9 cellular contexts compared by ENCODE assay signal in the genomic region with DNA sequence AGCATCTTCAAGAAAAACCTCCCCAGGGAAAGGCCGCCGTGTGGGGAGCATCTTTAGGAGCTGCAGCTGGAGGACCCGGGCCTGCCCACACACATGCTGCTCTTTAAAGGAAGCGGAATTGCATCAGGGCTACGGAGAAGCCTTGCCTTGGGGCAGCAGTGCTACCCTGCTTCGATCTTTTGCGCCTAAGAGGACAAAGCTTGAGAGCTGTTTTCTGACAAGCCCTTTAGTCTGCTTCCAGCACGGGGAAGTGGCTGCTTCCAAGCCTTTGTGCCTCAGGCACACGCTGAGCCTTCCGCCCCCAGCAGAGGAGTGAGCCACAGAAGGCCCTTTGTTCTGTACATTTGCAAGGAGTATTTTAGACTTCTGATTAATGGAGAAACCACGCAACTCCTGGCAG. TPM values are rescaled to one million over a fixed set of nuclear protein-coding genes. Genes with fewer than 3 reads are reported as not detected.
DNase-seq lines count a peak whose midpoint lies in the region; ATAC-seq and TF ChIP-seq lines count a peak whose summit lies in the region.
"Had no signal": no experiment of that assay in that cellular context is flagged by ENCODE, and none has a peak within 500 bp of the region (broad histone marks: within the 10 kb centered on the region; RNA-seq: fewer than 3 reads in every experiment).

No MANE protein-coding gene starts in this region.

- H3K79me1 ChIP-seq in H9 (ENCODE audit: insufficient read depth, low read depth, low read length, poor library complexity, severe bottlenecking) = no peaks in the 10 kb centered on the region

- H3K27ac Mint-ChIP-seq in H9 = peak overlapping the region; percentile 72 to 95 (median 93)
- H3K27ac Mint-ChIP-seq in activated CD4-positive, alpha-beta T cell treated with anti-CD3 and anti-CD28 coated beads for 36 hours = no peak overlapping the region
- H3K27ac Mint-ChIP-seq: activated naive CD4-positive, alpha-beta T cell treated with anti-CD3 and anti-CD28 coated beads, Interleukin-2, amount 50 U/mL, for 24 hours had no signal

- no peak overlapping the region for H2BK120ac ChIP-seq in H9 (ENCODE audit: low read depth, low read length, poor library complexity, severe bottlenecking)

- no peak overlapping the region for H3K14ac ChIP-seq in H9 (ENCODE audit: insufficient read depth, low read length)

- H3K9ac ChIP-seq in H9 (ENCODE audit: extremely low read depth, insufficient read length, low read length) = no peak overlapping the region

- no peaks in the 10 kb centered on the region for H3K79me2 ChIP-seq in H9 (ENCODE audit: insufficient read depth, low read length)
- H3K79me2 ChIP-seq in OCI-LY7 (ENCODE audit: insufficient read depth, low read depth, low read length) = no peaks in the 10 kb centered on the region

- intact Hi-C loops in OCI-LY7 (cut with micrococcal nuclease; ENCODE audit: unreplicated experiment) = loop anchor here (2.0 kb wide), 1 partner anchor 31 kb away; no protein-coding TSS in a partner anchor
- intact Hi-C loops in activated CD4-positive, alpha-beta T cell treated with anti-CD3 and anti-CD28 coated beads for 36 hours (cut with DNase I, micrococcal nuclease) = no loop called here

- H3K23me2 ChIP-seq in H9 (ENCODE audit: insufficient read length, low read depth, low read length, poor library complexity, severe bottlenecking) = no peaks in the 10 kb centered on the region

- H3K4me1 ChIP-seq in H9 (ENCODE audit: insufficient read depth, low read length) (no peaks in the 10 kb centered on the region), OCI-LY7 (ENCODE audit: insufficient read depth, low read length, poor library complexity, severe bottlenecking) (peaks cover 40% of the 10 kb centered on the region)

- CTCF ChIA-PET in OCI-LY7 (lab: Charles Lee; ENCODE audit: unreplicated experiment) = no interaction called here
- CTCF ChIA-PET in activated CD4-positive, alpha-beta T cell treated with anti-CD3 and anti-CD28 coated beads for 36 hours (lab: Charles Lee) = interaction anchor here (1.0 kb wide), 1 partner anchor 111 kb away, joined by 3 read pairs; no protein-coding TSS in a partner anchor

- H3K23ac ChIP-seq in H9 (ENCODE audit: insufficient read length, low read depth, low read length) = no peak overlapping the region

- no peak overlapping the region for H3K18ac ChIP-seq in H9 (ENCODE audit: insufficient read length, low read depth, low read length)

- H3K9me3 ChIP-seq in H9 (ENCODE audit: control insufficient read depth, low read depth, low read length) = no peaks in the 10 kb centered on the region
- no peaks in the 10 kb centered on the region for H3K9me3 ChIP-seq in OCI-LY7 (ENCODE audit: low read length)

- no peaks in the 10 kb centered on the region for H3K9me2 ChIP-seq in OCI-LY7 (ENCODE audit: insufficient read depth, low read length)

- H3K56ac ChIP-seq in H9 (ENCODE audit: insufficient read length, low read depth, low read length) = no peak overlapping the region

- H2AK5ac ChIP-seq in H9 (ENCODE audit: insufficient read length, low read length) = no peak overlapping the region

- H2BK5ac ChIP-seq in H9 (ENCODE audit: insufficient read length, low read length) = no peak overlapping the region

- H3T11ph ChIP-seq in H9 (ENCODE audit: low read length) = no peak overlapping the region

- H3K27me3 ChIP-seq in H9 (ENCODE audit: insufficient read depth, low read length) = no peaks in the 10 kb centered on the region; the same call in 1 of the 2 replicates

- no peak overlapping the region for H3K4ac ChIP-seq in H9 (ENCODE audit: low read depth, low read length)

- H2AFZ ChIP-seq in H9 (ENCODE audit: low read length) (no peak overlapping the region), OCI-LY7 (ENCODE audit: low read length) (peak overlapping the region; percentile 0; the same call in 1 of the 2 replicates)

- ATAC-seq in GM18517 (IDR thresholded peaks at IDR 0.05; ENCODE audit: unreplicated experiment) (no peak), HG02571 (IDR thresholded peaks at IDR 0.05; ENCODE audit: unreplicated experiment) (no peak), GM18498 (IDR thresholded peaks at IDR 0.05; ENCODE audit: unreplicated experiment) (no peak)
- no peak for ATAC-seq in activated CD4-positive, alpha-beta T cell treated with anti-CD3 and anti-CD28 coated beads for 36 hours

- peaks cover 11% of the 10 kb centered on the region for H3K36me3 ChIP-seq in OCI-LY7 (ENCODE audit: insufficient read depth, low read length)

- H3K27ac ChIP-seq in H9 (ENCODE audit: insufficient read length, low read depth, low read length) (no peak overlapping the region), OCI-LY7 (ENCODE audit: low read depth, low read length, poor library complexity, severe bottlenecking) (peak overlapping the region; percentile 73)

- H4K8ac ChIP-seq in H9 (replicated peaks; ENCODE audit: insufficient read length, low read depth, low read length) = no peak overlapping the region

- BruUV-seq in OCI-LY7 (replicated peaks; lab: Mats Ljungman, UMichigan) = no TSS peak

- H2BK12ac ChIP-seq in H9 (ENCODE audit: insufficient read length, low read depth, low read length) = no peak overlapping the region

- H2BK20ac ChIP-seq in H9 (ENCODE audit: low read depth, low read length, poor library complexity, severe bottlenecking) = no peak overlapping the region

- H4K91ac ChIP-seq in H9 (ENCODE audit: insufficient read length, low read depth, low read length) = no peak overlapping the region

- no peak overlapping the region for H2BK15ac ChIP-seq in H9 (ENCODE audit: low read depth, low read length)

- H3K9me3 Mint-ChIP-seq in H9 = no peaks in the 10 kb centered on the region
- H3K9me3 Mint-ChIP-seq in activated CD4-positive, alpha-beta T cell treated with anti-CD3 and anti-CD28 coated beads for 36 hours (ENCODE audit: low read depth) = no peaks in the 10 kb centered on the region
- H3K9me3 Mint-ChIP-seq: activated naive CD4-positive, alpha-beta T cell treated with anti-CD3 and anti-CD28 coated beads, Interleukin-2, amount 50 U/mL, for 24 hours had no signal

- no peaks in the 10 kb centered on the region for H3K27me3 Mint-ChIP-seq in H9 (ENCODE audit: low read depth)
- no peaks in the 10 kb centered on the region for H3K27me3 Mint-ChIP-seq in activated CD4-positive, alpha-beta T cell treated with anti-CD3 and anti-CD28 coated beads for 36 hours
- H3K27me3 Mint-ChIP-seq: activated naive CD4-positive, alpha-beta T cell treated with anti-CD3 and anti-CD28 coated beads, Interleukin-2, amount 50 U/mL, for 24 hours had no signal

- DNase-seq in H9 = peak; percentile 48
- no peak for DNase-seq in OCI-LY7 (ENCODE audit: low spot score)
- DNase-seq in fibroblast of pulmonary artery (ENCODE audit: low read depth) = peak; percentile 72
- peak; percentile 93 for DNase-seq in pons (ENCODE audit: low spot score)
- no peak for DNase-seq in activated CD4-positive, alpha-beta T cell treated with anti-CD3 and anti-CD28 coated beads for 36 hours

- no peak overlapping the region for H4K5ac ChIP-seq in H9 (ENCODE audit: insufficient read length, low read depth, low read length)

- peaks cover 19% of the 10 kb centered on the region in 2 experiments for H3K4me1 Mint-ChIP-seq in H9
- peaks cover 6% of the 10 kb centered on the region for H3K4me1 Mint-ChIP-seq in activated CD4-positive, alpha-beta T cell treated with anti-CD3 and anti-CD28 coated beads for 36 hours
- H3K4me1 Mint-ChIP-seq: activated naive CD4-positive, alpha-beta T cell treated with anti-CD3 and anti-CD28 coated beads, Interleukin-2, amount 50 U/mL, for 24 hours had no signal

- no CpG with 5 or more reads among the region's 11 CpGs for WGBS in H9 (ENCODE audit: extremely low coverage, insufficient read length, low lambda C conversion rate)

- H4K20me1 ChIP-seq in H9 (ENCODE audit: control insufficient read depth, insufficient read depth, insufficient read length) = no peaks in the 10 kb centered on the region
- no peaks in the 10 kb centered on the region for H4K20me1 ChIP-seq in OCI-LY7 (ENCODE audit: insufficient read depth, low read length)

- TF ChIP-seq CTCF in H9 (conservative IDR thresholded peaks at IDR 0.05) = no peak
- no peak for TF ChIP-seq CTCF in OCI-LY7 (conservative IDR thresholded peaks at IDR 0.05; ENCODE audit: low read length)
- no peak for TF ChIP-seq CTCF in fibroblast of pulmonary artery (IDR thresholded peaks at IDR 0.05; ENCODE audit: low read length, missing control alignments)

- peaks cover 1 to 16% (median 7%) of the 10 kb centered on the region in 3 experiments; a peak in 4 of 7 replicates for H3K36me3 Mint-ChIP-seq in H9 (ENCODE audit: insufficient read depth in 1 of 3, low read depth in 3 of 3)
- H3K36me3 Mint-ChIP-seq in activated CD4-positive, alpha-beta T cell treated with anti-CD3 and anti-CD28 coated beads for 36 hours (ENCODE audit: low read depth) = peaks cover 6% of the 10 kb centered on the region

- H3K4me3 Mint-ChIP-seq in H9 = no peak overlapping the region
- no peak overlapping the region for H3K4me3 Mint-ChIP-seq in activated CD4-positive, alpha-beta T cell treated with anti-CD3 and anti-CD28 coated beads for 36 hours
- H3K4me3 Mint-ChIP-seq: activated naive CD4-positive, alpha-beta T cell treated with anti-CD3 and anti-CD28 coated beads, Interleukin-2, amount 50 U/mL, for 24 hours had no signal

- no peak overlapping the region for H3K4me2 ChIP-seq in H9 (ENCODE audit: insufficient read depth, insufficient read length, low read length)
- peak overlapping the region; percentile 58 for H3K4me2 ChIP-seq in OCI-LY7 (ENCODE audit: low read length)

- peak overlapping the region; percentile 14 for H3K4me3 ChIP-seq in OCI-LY7 (ENCODE audit: low read depth, low read length, poor library complexity, severe bottlenecking)
- H3K4me3 ChIP-seq in fibroblast of pulmonary artery (replicated peaks; ENCODE audit: low read depth, low read length) = no peak overlapping the region

- POLR2A ChIA-PET in OCI-LY7 (lab: Charles Lee) = interaction anchor here (0.8 kb wide), 1 partner anchor 103 kb away, joined by 3 read pairs; no protein-coding TSS in a partner anchor
- POLR2A ChIA-PET in activated CD4-positive, alpha-beta T cell treated with anti-CD3 and anti-CD28 coated beads for 36 hours (lab: Charles Lee) = no interaction called here

RNA-seq across cellular contexts. Expression of gene COA8, which starts 31.5 kb away (rescaled TPM):
- 43.2 and 45.5 TPM in 2 replicates for total RNA-seq in H9 (2021)
- total RNA-seq in OCI-LY7 (2014; rRNA removed; shearing (Covaris generic)) = 18.2 and 18.7 TPM in 2 replicates
- total RNA-seq in OCI-LY7 (2022) = 33.0 and 38.9 TPM in 2 replicates
- 10 to 100 TPM; 39.6 to 41.7 TPM for total RNA-seq in activated CD4-positive, alpha-beta T cell treated with anti-CD3 and anti-CD28 coated beads for 36 hours

RNA-seq across cellular contexts. Expression of gene BAG5, which starts 31.8 kb away (rescaled TPM):
- total RNA-seq in H9 (2021) = 38.0 and 40.9 TPM in 2 replicates
- 26.1 and 29.2 TPM in 2 replicates for total RNA-seq in OCI-LY7 (2014; rRNA removed; shearing (Covaris generic))
- 36.3 and 38.7 TPM in 2 replicates for total RNA-seq in OCI-LY7 (2022)
- 10 to 100 TPM; 24.2 to 25.1 TPM for total RNA-seq in activated CD4-positive, alpha-beta T cell treated with anti-CD3 and anti-CD28 coated beads for 36 hours

RNA-seq across cellular contexts. Expression of gene KLC1, which starts 34.7 kb away (rescaled TPM):
- 135 and 143 TPM in 2 replicates for total RNA-seq in H9 (2021)
- 157 and 204 TPM in 2 replicates for total RNA-seq in OCI-LY7 (2014; rRNA removed; shearing (Covaris generic))
- 142 and 147 TPM in 2 replicates for total RNA-seq in OCI-LY7 (2022)
- 100 to 1,000 TPM in 1 of 2 experiments, 10 to 100 TPM in 1; 97.4 to 113 TPM for total RNA-seq in activated CD4-positive, alpha-beta T cell treated with anti-CD3 and anti-CD28 coated beads for 36 hours

Comparison
In these comparisons a context has a peak if more than half of its experiments do, and no peak if none do; other contexts are left out.
1. DNase-seq: peak in H9 (single experiment), fibroblast of pulmonary artery (single experiment) and pons (single experiment); none in OCI-LY7 (single experiment) and activated CD4-positive, alpha-beta T cell treated with anti-CD3 and anti-CD28 coated beads for 36 hours (single experiment).